28 cellular contexts compared by ENCODE assay signal in the genomic region with DNA sequence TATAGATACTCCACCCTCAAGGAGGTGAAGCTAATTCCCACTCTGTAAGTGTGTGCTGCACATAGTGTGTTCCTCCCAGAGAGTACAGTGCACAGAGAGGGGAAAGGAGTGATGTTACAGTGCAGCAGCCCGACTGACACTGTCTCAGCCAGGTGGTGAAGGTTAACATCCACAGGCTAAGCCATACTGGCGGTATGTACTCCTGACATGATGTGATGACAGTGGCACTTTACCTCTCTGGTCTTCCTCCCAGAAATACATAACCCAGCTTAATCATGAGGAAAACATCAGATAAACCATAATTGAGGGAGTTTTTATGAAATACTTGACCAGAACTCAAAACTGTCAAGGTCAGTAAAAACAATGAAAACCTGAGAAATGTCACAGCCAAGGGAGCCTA.
"Had no signal": no experiment of that assay in that cellular context is flagged by ENCODE, and none has a peak within 500 bp of the region (broad histone marks: within the 10 kb centered on the region; RNA-seq: fewer than 3 reads in every experiment).

No MANE protein-coding gene starts in this region.

- H3K27me3 ChIP-seq: neural progenitor cell, ovary, right lobe of liver, sigmoid colon, stomach, thyroid gland, tibial nerve, upper lobe of right lung, vagina had no signal

- H3K4me1 ChIP-seq: psoas muscle, right lobe of liver, sigmoid colon, thyroid gland, tibial nerve, upper lobe of right lung, vagina had no signal

- H2AFZ ChIP-seq: neural progenitor cell, parathyroid adenoma had no signal

- H3K27ac ChIP-seq: neural progenitor cell, ovary, parathyroid adenoma, psoas muscle, right lobe of liver, sigmoid colon, stomach, thoracic aorta, thyroid gland, tibial nerve, upper lobe of right lung, vagina had no signal

- H3K27me3 Mint-ChIP-seq: progenitor cell of endocrine pancreas; stimulated activated naive B cell treated with anti-CD40 and anti-IgM and Interleukin-4, amounts not matched to agents 10 μg/mL and 1 μg/mL and 100 μg/mL, for 72 hours; stimulated activated naive CD8-positive, alpha-beta T cell treated with anti-CD3 and anti-CD28 coated beads, Interleukin-15, Interleukin-2, amounts not matched to agents 100 ng/mL and 50 ng/mL, for 24 hours; type B pancreatic cell had no signal

- H3K27ac Mint-ChIP-seq: natural killer cell; nephron; neural progenitor cell; progenitor cell of endocrine pancreas; stimulated activated effector memory CD8-positive, alpha-beta T cell treated with anti-CD3 and anti-CD28 coated beads, Interleukin-12 subunit alpha, Interleukin-12 subunit beta, amount 100 ng/mL, for 72 hours; stimulated activated naive B cell treated with anti-CD40 and anti-IgM and Interleukin-4, amounts not matched to agents 10 μg/mL and 1 μg/mL and 100 μg/mL, for 72 hours; stimulated activated naive CD8-positive, alpha-beta T cell treated with anti-CD3 and anti-CD28 coated beads, Interleukin-15, Interleukin-2, amounts not matched to agents 100 ng/mL and 50 ng/mL, for 24 hours; type B pancreatic cell had no signal

- H3K9me3 Mint-ChIP-seq: natural killer cell; nephron; neural progenitor cell; stimulated activated effector memory CD8-positive, alpha-beta T cell treated with anti-CD3 and anti-CD28 coated beads, Interleukin-12 subunit alpha, Interleukin-12 subunit beta, amount 100 ng/mL, for 72 hours; stimulated activated naive B cell treated with anti-CD40 and anti-IgM and Interleukin-4, amounts not matched to agents 10 μg/mL and 1 μg/mL and 100 μg/mL, for 72 hours; stimulated activated naive CD8-positive, alpha-beta T cell treated with anti-CD3 and anti-CD28 coated beads, Interleukin-15, Interleukin-2, amounts not matched to agents 100 ng/mL and 50 ng/mL, for 24 hours; type B pancreatic cell had no signal

- H3K4me3 Mint-ChIP-seq: natural killer cell; nephron; neural progenitor cell; stimulated activated effector memory CD8-positive, alpha-beta T cell treated with anti-CD3 and anti-CD28 coated beads, Interleukin-12 subunit alpha, Interleukin-12 subunit beta, amount 100 ng/mL, for 72 hours; stimulated activated naive B cell treated with anti-CD40 and anti-IgM and Interleukin-4, amounts not matched to agents 10 μg/mL and 1 μg/mL and 100 μg/mL, for 72 hours; stimulated activated naive CD8-positive, alpha-beta T cell treated with anti-CD3 and anti-CD28 coated beads, Interleukin-15, Interleukin-2, amounts not matched to agents 100 ng/mL and 50 ng/mL, for 24 hours; type B pancreatic cell had no signal

- H3K4me1 Mint-ChIP-seq: natural killer cell, nephron, neural progenitor cell had no signal

- DNase-seq: natural killer cell; occipital lobe; ovary; posterior cingulate gyrus; psoas muscle; right cardiac atrium; right lobe of liver; sigmoid colon; small intestine; stimulated activated CD4-positive, alpha-beta T cell treated with anti-CD3 and anti-CD28 coated beads, Interleukin-15, amount 100 ng/mL, for 24 hours; stimulated activated CD4-positive, alpha-beta T cell treated with anti-CD3 and anti-CD28 coated beads, Interleukin-2, amount 100 ng/mL, for 24 hours; stimulated activated CD4-positive, alpha-beta T cell treated with anti-CD3 and anti-CD28 coated beads, Interleukin-2, amount 100 ng/mL, for 48 hours; stimulated activated CD4-positive, alpha-beta T cell treated with anti-CD3 and anti-CD28 coated beads, Interleukin-4, amount 100 ng/mL, for 24 hours; stimulated activated naive B cell treated with anti-CD40 and anti-IgM and Interleukin-4, amounts not matched to agents 10 μg/mL and 1 μg/mL and 100 μg/mL, for 72 hours; stimulated activated naive CD4-positive, alpha-beta T cell treated with Interleukin-2 at 50 U/mL for 16 hours; stomach; thyroid gland; upper lobe of right lung had no signal

- H3K36me3 ChIP-seq: ovary had no signal

- ATAC-seq: natural killer cell; psoas muscle; right cardiac atrium; right lobe of liver; stimulated activated effector memory CD8-positive, alpha-beta T cell treated with anti-CD3 and anti-CD28 coated beads, Interleukin-12 subunit alpha, Interleukin-12 subunit beta, amount 100 ng/mL, for 72 hours; stimulated activated naive B cell treated with anti-CD40 and anti-IgM and Interleukin-4, amounts not matched to agents 10 μg/mL and 1 μg/mL and 100 μg/mL, for 72 hours; upper lobe of right lung had no signal

- H3K9ac ChIP-seq: neural progenitor cell, parathyroid adenoma had no signal

- FAIRE-seq: small intestine had no signal

- H3K4me2 ChIP-seq: neural progenitor cell had no signal

- H3K9me3 ChIP-seq: ovary, psoas muscle, right lobe of liver, sigmoid colon, stomach, thoracic aorta, thyroid gland, tibial nerve, upper lobe of right lung, vagina had no signal

- H3K4me3 ChIP-seq: neural progenitor cell, ovary, psoas muscle, right lobe of liver, sigmoid colon, stomach, thoracic aorta, thyroid gland, tibial nerve, upper lobe of right lung, vagina had no signal
